Comparison of ENCODE assay signal across 22 cellular contexts in the genomic region with DNA sequence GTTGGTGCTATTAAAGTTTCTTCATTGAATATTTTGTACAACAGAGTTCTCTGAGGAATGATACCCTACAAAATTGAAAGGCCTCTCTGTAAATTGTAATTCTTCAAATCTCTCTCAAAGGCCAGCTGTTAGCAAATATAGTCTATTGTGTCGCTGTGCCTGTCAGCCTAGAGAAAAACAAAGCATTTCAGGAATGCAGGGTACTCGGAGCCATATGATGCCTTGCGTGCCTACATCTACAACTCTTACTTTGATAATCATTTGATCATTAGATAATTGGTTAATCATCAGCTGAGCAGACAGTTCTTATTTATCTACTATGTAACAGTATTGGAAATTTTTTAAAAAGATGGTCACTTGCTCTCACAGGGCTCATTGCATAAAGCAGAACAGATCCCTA.
DNase-seq lines count a peak whose midpoint lies in the region; ATAC-seq, FAIRE-seq and TF ChIP-seq lines count a peak whose summit lies in the region.
"Had no signal": no experiment of that assay in that cellular context is flagged by ENCODE, and none has a peak within 500 bp of the region (broad histone marks: within the 10 kb centered on the region; RNA-seq: fewer than 3 reads in every experiment).

No MANE protein-coding gene starts in this region.

- H2BK12ac ChIP-seq in H1 (ENCODE audit: low read depth, low read length), result no peak overlapping the region

- H3K18ac ChIP-seq in H1 (ENCODE audit: extremely low read depth, low read length), result no peak overlapping the region

- H2BK120ac ChIP-seq in H1 (replicated peaks; ENCODE audit: low read depth, low read length), result no peak overlapping the region

- no peak overlapping the region for H3K14ac ChIP-seq in H1 (ENCODE audit: insufficient read length)

- H3K4ac ChIP-seq in H1 (replicated peaks; ENCODE audit: insufficient read length, low read depth, low read length), result no peak overlapping the region

- no peak overlapping the region for H2AK5ac ChIP-seq in H1 (ENCODE audit: low read depth, low read length)

- CTCF ChIA-PET in H1 (lab: Charles Lee; ENCODE audit: partially characterized antibody), result no interaction called here

- H3K9me3 ChIP-seq in H1 (ENCODE audit: insufficient read depth in 2 of 2, low read depth in 1 of 2, low read length in 1 of 2), result no peaks in the 10 kb centered on the region
- H3K9me3 ChIP-seq in gastroesophageal sphincter, result no peaks in the 10 kb centered on the region
- H3K9me3 ChIP-seq: A549 had no signal

- H3K79me1 ChIP-seq in H1 (ENCODE audit: low read depth, low read length), result no peaks in the 10 kb centered on the region

- H3K4me1 ChIP-seq in H1 (replicated peaks in 1 of 4; ENCODE audit: control insufficient read depth in 3 of 4, insufficient read depth in 4 of 4, low read length in 3 of 4) (no peaks in the 10 kb centered on the region), gastroesophageal sphincter (peaks cover 0 to 24% (median 5%) of the 10 kb centered on the region in 3 donors)

- no peak for TF ChIP-seq RAD21 in H1 (IDR thresholded peaks at IDR 0.05 in 1 of 2, conservative IDR thresholded peaks at IDR 0.05 in 1 of 2; ENCODE audit: low read depth in 2 of 2, low read length in 2 of 2)

- H3K79me2 ChIP-seq in H1 (ENCODE audit: control insufficient read depth in 1 of 2, insufficient read depth in 2 of 2, low read length in 2 of 2), result no peaks in the 10 kb centered on the region

- H3K23ac ChIP-seq in H1 (ENCODE audit: insufficient read length), result no peak overlapping the region

- no peak overlapping the region for H4K91ac ChIP-seq in H1 (replicated peaks; ENCODE audit: insufficient read length, low read length)

- ATAC-seq in HG02763 (IDR thresholded peaks at IDR 0.05; ENCODE audit: unreplicated experiment) (no peak), gastroesophageal sphincter (no peak)
- ATAC-seq: A549, PC-3 had no signal

- no peak for TF ChIP-seq POLR2A in H1 (IDR thresholded peaks at IDR 0.05; ENCODE audit: control extremely low read depth in 1 of 2, low read depth in 2 of 2, low read length in 2 of 2)
- TF ChIP-seq POLR2A in gastroesophageal sphincter (IDR thresholded peaks at IDR 0.05), result no peak

- H2BK20ac ChIP-seq in H1 (ENCODE audit: low read length), result no peak overlapping the region

- H2BK5ac ChIP-seq in H1 (ENCODE audit: low read depth, low read length), result no peak overlapping the region

- H4K5ac ChIP-seq in H1 (ENCODE audit: insufficient read length, low read depth, low read length), result no peak overlapping the region

- H3K9ac ChIP-seq in H1 (replicated peaks in 1 of 4; ENCODE audit: extremely low read depth in 1 of 4, low read depth in 3 of 4, low read length in 3 of 4), result no peak overlapping the region

- H3K4me2 ChIP-seq in H1 (ENCODE audit: insufficient read depth in 1 of 2, low read depth in 2 of 2, low read length in 2 of 2), result no peak overlapping the region
- H3K4me2 ChIP-seq: A549 had no signal

- 75% methylated on average over 3 of the region's 3 CpGs; no CpG with 5 or more reads in 1 of the 2 experiments for WGBS in H1 (ENCODE audit: extremely low coverage in 1 of 2, insufficient coverage in 1 of 2, insufficient read length in 1 of 2, insufficient replicate concordance in 2 of 2, low coverage in 1 of 2, low lambda C conversion rate in 2 of 2, missing lambda C conversion rate in 1 of 2), 2 experiments
- WGBS in gastroesophageal sphincter (ENCODE audit: low coverage in 1 of 2), 2 donors, result 59 to 66% methylated on average over 3 of the region's 3 CpGs

- peaks cover 1 to 2% of the 10 kb centered on the region in 2 experiments for H4K20me1 ChIP-seq in H1 (replicated peaks in 1 of 2; ENCODE audit: control insufficient read depth in 1 of 2, insufficient read depth in 2 of 2, low read length in 2 of 2)

- POLR2A ChIA-PET in H1 (lab: Charles Lee; ENCODE audit: partially characterized antibody), result interaction anchor here (1.4 kb wide), 1 partner anchor 34 kb away, joined by 3 read pairs; no protein-coding TSS in a partner anchor

- H3K36me3 ChIP-seq in H1 (ENCODE audit: control insufficient read depth in 2 of 4, insufficient read depth in 4 of 4, low read length in 3 of 4) (no peaks in the 10 kb centered on the region; a peak in 1 of 8 replicates), gastroesophageal sphincter (peaks cover 0 to 25% of the 10 kb centered on the region in 2 donors)

- H3K27ac ChIP-seq in H1 (ENCODE audit: low read depth, low read length), result no peak overlapping the region
- no peak overlapping the region for H3K27ac ChIP-seq in gastroesophageal sphincter
- H3K27ac ChIP-seq: A549, C4-2B, RWPE1 had no signal

- H4K8ac ChIP-seq in H1 (ENCODE audit: extremely low read depth, insufficient read depth, low read length), result no peak overlapping the region

- H3K4me3 ChIP-seq in H1 (ENCODE audit: extremely low read depth in 1 of 4, insufficient read depth in 2 of 4, low read depth in 3 of 4, low read length in 4 of 4), result no peak overlapping the region
- no peak overlapping the region for H3K4me3 ChIP-seq in gastroesophageal sphincter
- H3K4me3 ChIP-seq: A549 had no signal

- no peak for DNase-seq in HTR-8/SVneo (ENCODE audit: insufficient read length, low spot score)
- DNase-seq in H1 (ENCODE audit: low read depth in 1 of 2, low spot score in 2 of 2), result no peak
- peak; percentile 13 for DNase-seq in medulla oblongata (ENCODE audit: extremely low spot score)
- peak; percentile 7 for DNase-seq in renal cortical epithelial cell (ENCODE audit: low read depth)
- DNase-seq in AG08396 (ENCODE audit: low spot score), result no peak
- no peak for DNase-seq in RPMI8226
- DNase-seq: GOT3, KG1, MV-4-11, NCI-H187 treated with DMSO at 0.1 percent for 48 hours, NCI-H226, NCI-H524 treated with DMSO at 0.1 percent for 48 hours, PC-3, SIG-M5 had no signal

- no peaks in the 10 kb centered on the region for H3K23me2 ChIP-seq in H1 (ENCODE audit: low read depth, low read length)

- H2AFZ ChIP-seq in H1 (ENCODE audit: low read length), result no peak overlapping the region

- H3K56ac ChIP-seq in H1 (replicated peaks; ENCODE audit: insufficient read length, low read depth, low read length), result no peak overlapping the region

- FAIRE-seq in HTR-8/SVneo (lab: Jason Lieb, UNC), result peak; percentile 42
- FAIRE-seq in H1 (lab: Jason Lieb, UNC), result no peak
- FAIRE-seq: A549, D721Med, GM12892, GM18507 had no signal

- no peak for TF ChIP-seq CTCF in H1 (IDR thresholded peaks at IDR 0.05; ENCODE audit: control extremely low read depth in 1 of 3, insufficient read depth in 1 of 3, low read depth in 1 of 3, low read length in 3 of 3)
- no peak for TF ChIP-seq CTCF in gastroesophageal sphincter (IDR thresholded peaks at IDR 0.05)

- TF ChIP-seq EP300 in H1 (IDR thresholded peaks at IDR 0.05; ENCODE audit: borderline replicate concordance in 1 of 2, low read depth in 2 of 2, low read length in 2 of 2), result no peak
- TF ChIP-seq EP300 in gastroesophageal sphincter (IDR thresholded peaks at IDR 0.05), result no peak

- no peak overlapping the region for H2BK15ac ChIP-seq in H1 (ENCODE audit: low read length)

- H3K27me3 ChIP-seq in H1 (replicated peaks in 1 of 4; ENCODE audit: control insufficient read depth in 3 of 4, extremely low read depth in 1 of 4, insufficient read depth in 3 of 4, low read length in 3 of 4) (no peaks in the 10 kb centered on the region), gastroesophageal sphincter (no peaks in the 10 kb centered on the region)

TF ChIP-seq in H1, 55 proteins besides CTCF, POLR2A, EP300 and RAD21:
- TF ChIP-seq, protein P1, sequence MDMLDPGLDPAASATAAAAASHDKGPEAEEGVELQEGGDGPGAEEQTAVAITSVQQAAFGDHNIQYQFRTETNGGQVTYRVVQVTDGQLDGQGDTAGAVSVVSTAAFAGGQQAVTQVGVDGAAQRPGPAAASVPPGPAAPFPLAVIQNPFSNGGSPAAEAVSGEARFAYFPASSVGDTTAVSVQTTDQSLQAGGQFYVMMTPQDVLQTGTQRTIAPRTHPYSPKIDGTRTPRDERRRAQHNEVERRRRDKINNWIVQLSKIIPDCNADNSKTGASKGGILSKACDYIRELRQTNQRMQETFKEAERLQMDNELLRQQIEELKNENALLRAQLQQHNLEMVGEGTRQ (IDR thresholded peaks at IDR 0.05; ENCODE audit: low read length), result no peak
- TF ChIP-seq TEAD4 (IDR thresholded peaks at IDR 0.05; ENCODE audit: low read depth, low read length) (0 out of 2 replicates have a peak, but pooled peaks have one; percentile 39), EGR1 (IDR thresholded peaks at IDR 0.05; ENCODE audit: borderline replicate concordance, low read depth, low read length) (no peak), GABPA (IDR thresholded peaks at IDR 0.05; ENCODE audit: borderline replicate concordance, insufficient read depth, low read length) (no peak)

Comparison
In these comparisons a context has a peak if more than half of its experiments do, and no peak if none do; other contexts are left out.
1. DNase-seq: peak in medulla oblongata (single experiment) and renal cortical epithelial cell (single experiment); none in HTR-8/SVneo (single experiment), H1 (0 of 2), AG08396 (single experiment) and RPMI8226 (single experiment).